In the genomic region with DNA sequence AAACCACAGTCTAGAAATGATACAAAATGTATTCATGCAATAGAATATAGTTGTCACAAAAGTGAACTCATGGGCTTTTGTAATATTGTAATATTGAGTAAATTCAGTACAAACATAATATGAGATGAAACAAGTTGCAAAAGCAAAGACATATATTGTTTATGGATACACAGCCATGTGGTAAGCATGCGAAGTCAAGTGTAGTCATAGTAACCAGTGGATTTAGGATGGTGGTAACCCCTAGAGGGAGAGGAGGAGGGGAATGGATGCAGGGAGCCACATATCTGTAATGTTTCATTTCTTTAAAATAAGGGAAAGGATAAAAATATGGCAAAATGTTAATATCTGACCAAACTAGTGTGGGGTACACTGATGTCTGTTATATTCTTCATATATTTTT, we compare ENCODE assay signal across 10 cellular contexts. TPM values are rescaled to one million over a fixed set of nuclear protein-coding genes. Genes with fewer than 3 reads are reported as not detected.
A peak's percentile ranks its signal among the peaks of the same experiment; 100 is the strongest.
DNase-seq lines count a peak whose midpoint lies in the region; ATAC-seq and TF ChIP-seq lines count a peak whose summit lies in the region.
"Had no signal": no experiment of that assay in that cellular context is flagged by ENCODE, and none has a peak within 500 bp of the region (broad histone marks: within the 10 kb centered on the region; RNA-seq: fewer than 3 reads in every experiment).

No MANE protein-coding gene starts in this region.

- H3K4me3 ChIP-seq in SJSA1 (no peak overlapping the region), fibroblast of mammary gland (ENCODE audit: control insufficient read depth, low read depth, low read length) (no peak overlapping the region), thyroid gland (replicated peaks in 1 of 3) (no peak overlapping the region)

- intact Hi-C loops in thyroid gland (cut with DNase I) = no loop called here

- no peaks in the 10 kb centered on the region for H3K27me3 ChIP-seq in SJSA1 (replicated peaks)
- no peaks in the 10 kb centered on the region for H3K27me3 ChIP-seq in thyroid gland

- H3K4me3 Mint-ChIP-seq in activated CD8-positive, alpha-beta memory T cell treated with anti-CD3 and anti-CD28 coated beads, Interleukin-2, amount 10 ng/mL, durations not matched to agents 7 days and 5 days = peak overlapping the region; percentile 35

- no peaks in the 10 kb centered on the region for H3K36me3 ChIP-seq in SJSA1
- no peaks in the 10 kb centered on the region for H3K36me3 ChIP-seq in thyroid gland

- peaks cover 13% of the 10 kb centered on the region for H3K4me1 ChIP-seq in SJSA1 (replicated peaks)
- peaks cover 0 to 4% of the 10 kb centered on the region in 2 donors for H3K4me1 ChIP-seq in thyroid gland

- H3K27ac ChIP-seq in SJSA1 = peak overlapping the region; percentile 46
- H3K27ac ChIP-seq in thyroid gland = peak overlapping the region in 2 of 3 donors; percentile 15 to 38

- TF ChIP-seq POLR2A in thyroid gland (IDR thresholded peaks at IDR 0.05) = no peak

- no peaks in the 10 kb centered on the region for H3K9me3 Mint-ChIP-seq in activated CD8-positive, alpha-beta memory T cell treated with anti-CD3 and anti-CD28 coated beads, Interleukin-2, amount 10 ng/mL, durations not matched to agents 7 days and 5 days (ENCODE audit: low read depth)
- H3K9me3 Mint-ChIP-seq: naive B cell had no signal

- peaks cover 52% of the 10 kb centered on the region for H3K4me1 Mint-ChIP-seq in activated CD8-positive, alpha-beta memory T cell treated with anti-CD3 and anti-CD28 coated beads, Interleukin-2, amount 10 ng/mL, durations not matched to agents 7 days and 5 days

- WGBS in thyroid gland, 2 donors = 86 to 90% methylated on average over 1 of the region's 1 CpG

- no peak for TF ChIP-seq CTCF in fibroblast of mammary gland (conservative IDR thresholded peaks at IDR 0.05; ENCODE audit: control insufficient read depth, insufficient read depth, low read depth, low read length)
- no peak for TF ChIP-seq CTCF in thyroid gland (IDR thresholded peaks at IDR 0.05)

- H3K36me3 Mint-ChIP-seq in activated CD8-positive, alpha-beta memory T cell treated with anti-CD3 and anti-CD28 coated beads, Interleukin-2, amount 10 ng/mL, durations not matched to agents 7 days and 5 days = peaks cover 11% of the 10 kb centered on the region
- H3K36me3 Mint-ChIP-seq: naive B cell had no signal

- H3K9me3 ChIP-seq in SJSA1 (replicated peaks) (no peaks in the 10 kb centered on the region), thyroid gland (no peaks in the 10 kb centered on the region)

- CTCF ChIA-PET in activated CD8-positive, alpha-beta memory T cell treated with anti-CD3 and anti-CD28 coated beads, Interleukin-2, amount 10 ng/mL, durations not matched to agents 7 days and 5 days (lab: Charles Lee) = interaction anchor here (1.0 to 3.6 kb wide), 6 partner anchors 12 to 354 kb away, joined by 3 to 37 read pairs (median 12); a partner anchor contains a TSS

- peaks cover 5% of the 10 kb centered on the region for H3K27me3 Mint-ChIP-seq in activated CD8-positive, alpha-beta memory T cell treated with anti-CD3 and anti-CD28 coated beads, Interleukin-2, amount 10 ng/mL, durations not matched to agents 7 days and 5 days
- H3K27me3 Mint-ChIP-seq: naive B cell had no signal

- peak overlapping the region; percentile 87 for H3K27ac Mint-ChIP-seq in activated CD8-positive, alpha-beta memory T cell treated with anti-CD3 and anti-CD28 coated beads, Interleukin-2, amount 10 ng/mL, durations not matched to agents 7 days and 5 days

- DNase-seq in activated CD8-positive, alpha-beta memory T cell treated with anti-CD3 and anti-CD28 coated beads, Interleukin-2, amount 10 ng/mL, durations not matched to agents 7 days and 5 days = no peak
- DNase-seq in activated CD8-positive, alpha-beta memory T cell treated with anti-CD3 and anti-CD28 coated beads, Interleukin-2, amount 50 U/mL, for 4 hours = no peak
- no peak for DNase-seq in SJSA1 (ENCODE audit: low read depth in 1 of 2, low spot score in 2 of 2)
- peak; percentile 55 for DNase-seq in fibroblast of mammary gland (ENCODE audit: low read depth)
- DNase-seq in thyroid gland = no peak
- DNase-seq in central memory CD4-positive, alpha-beta T cell = no peak
- DNase-seq: activated T-cell treated with anti-CD3 and anti-CD28 coated beads for 4 hours, naive B cell had no signal

- peak; percentile 78 for ATAC-seq in activated CD8-positive, alpha-beta memory T cell treated with anti-CD3 and anti-CD28 coated beads, Interleukin-2, amount 10 ng/mL, durations not matched to agents 7 days and 5 days
- no peak for ATAC-seq in GM21717 (IDR thresholded peaks at IDR 0.05; ENCODE audit: unreplicated experiment)
- ATAC-seq in GM21737 (IDR thresholded peaks at IDR 0.05; ENCODE audit: unreplicated experiment) = no peak

RNA-seq across cellular contexts. Expression of a gene that starts 47.4 kb away (rescaled TPM):
- 10 to 100 TPM; 10.8 to 19.2 TPM for total RNA-seq in activated CD8-positive, alpha-beta memory T cell treated with anti-CD3 and anti-CD28 coated beads, Interleukin-2, amount 10 ng/mL, durations not matched to agents 7 days and 5 days
- total RNA-seq in SJSA1 (2014; rRNA removed; shearing (Covaris generic)) = 0.71 and 1.9 TPM in 2 replicates
- 1 to 10 TPM; 5.2 to 9.3 (median 6.9) TPM for total RNA-seq in thyroid gland
